Comparison of ENCODE assay signal across 16 cellular contexts in the genomic region with DNA sequence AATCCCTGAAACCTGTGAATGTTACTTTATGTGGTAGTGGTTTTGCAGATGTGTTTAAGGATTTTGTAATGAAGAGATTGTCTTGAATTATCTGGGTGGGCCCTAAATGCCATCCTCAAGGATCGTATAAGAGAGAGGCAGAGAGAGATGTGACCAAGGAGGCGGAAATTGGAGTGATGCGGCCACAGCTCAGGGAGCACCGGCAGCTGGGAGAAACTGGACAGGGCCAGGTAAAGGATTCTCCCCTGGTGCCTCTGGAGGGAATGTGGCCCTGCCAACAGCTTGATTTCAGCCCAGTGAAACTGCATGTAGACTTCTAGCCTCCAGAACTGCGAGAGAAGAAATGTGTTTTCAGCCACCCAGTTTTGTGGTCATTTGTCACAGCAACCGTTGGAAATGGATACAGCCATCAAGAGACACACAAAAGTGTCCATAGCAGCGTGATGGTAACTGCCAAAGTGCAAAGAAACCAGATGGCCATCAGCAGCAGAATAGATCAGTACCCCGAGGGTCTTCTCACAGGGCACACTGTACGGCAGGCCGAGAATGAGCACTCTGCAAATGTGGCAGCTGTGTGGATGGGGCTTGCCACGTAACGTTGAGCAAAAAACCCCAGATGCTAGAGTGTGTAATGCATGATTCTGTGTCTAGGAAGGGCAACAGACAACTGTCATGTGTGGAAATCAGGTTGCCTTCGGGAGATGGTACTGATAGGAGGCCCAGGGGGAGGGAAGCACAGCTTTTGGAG. TPM values are rescaled to one million over a fixed set of nuclear protein-coding genes. Genes with fewer than 3 reads are reported as not detected.
DNase-seq lines count a peak whose midpoint lies in the region; ATAC-seq and TF ChIP-seq lines count a peak whose summit lies in the region.
"Had no signal": no experiment of that assay in that cellular context is flagged by ENCODE, and none has a peak within 500 bp of the region (broad histone marks: within the 10 kb centered on the region; RNA-seq: fewer than 3 reads in every experiment).

No MANE protein-coding gene starts in this region.

- peaks cover 55% of the 10 kb centered on the region for H3K36me3 Mint-ChIP-seq in brain

- peaks cover 99% of the 10 kb centered on the region for H3K4me1 Mint-ChIP-seq in stimulated activated naive CD8-positive, alpha-beta T cell treated with anti-CD3 and anti-CD28 coated beads, Interleukin-15, amount 100 ng/mL, for 72 hours
- H3K4me1 Mint-ChIP-seq in brain = peaks cover 67% of the 10 kb centered on the region

- H3K27ac Mint-ChIP-seq in stimulated activated naive CD8-positive, alpha-beta T cell treated with anti-CD3 and anti-CD28 coated beads, Interleukin-15, amount 100 ng/mL, for 72 hours = no peak overlapping the region
- H3K27ac Mint-ChIP-seq in brain = peak overlapping the region; percentile 1 to 65 (median 17)
- H3K27ac Mint-ChIP-seq: GM23338 had no signal

- H3K36me3 ChIP-seq in lower lobe of right lung (no peaks in the 10 kb centered on the region), gastrocnemius medialis (no peaks in the 10 kb centered on the region)

- H3K9me3 ChIP-seq in lower lobe of right lung (no peaks in the 10 kb centered on the region), gastrocnemius medialis (no peaks in the 10 kb centered on the region)
- H3K9me3 ChIP-seq: A549 had no signal

- H3K4me3 Mint-ChIP-seq in stimulated activated naive CD8-positive, alpha-beta T cell treated with anti-CD3 and anti-CD28 coated beads, Interleukin-15, amount 100 ng/mL, for 72 hours = peak overlapping the region in 1 of 2 donors; percentile 19
- no peak overlapping the region for H3K4me3 Mint-ChIP-seq in brain
- H3K4me3 Mint-ChIP-seq: GM23338 had no signal

- no peaks in the 10 kb centered on the region for H3K9me3 Mint-ChIP-seq in stimulated activated naive CD8-positive, alpha-beta T cell treated with anti-CD3 and anti-CD28 coated beads, Interleukin-15, amount 100 ng/mL, for 72 hours
- H3K9me3 Mint-ChIP-seq in brain = peaks cover 3 to 19% (median 9%) of the 10 kb centered on the region in 5 experiments

- no peaks in the 10 kb centered on the region for H3K4me1 ChIP-seq in lower lobe of right lung
- H3K4me1 ChIP-seq in gastrocnemius medialis = no peaks in the 10 kb centered on the region

- TF ChIP-seq CTCF in brain (conservative IDR thresholded peaks at IDR 0.05) = no peak
- TF ChIP-seq CTCF in lower lobe of right lung (IDR thresholded peaks at IDR 0.05) = no peak
- no peak for TF ChIP-seq CTCF in gastrocnemius medialis (IDR thresholded peaks at IDR 0.05 in 4 of 5, conservative IDR thresholded peaks at IDR 0.05 in 1 of 5)

- DNase-seq in stimulated activated naive CD8-positive, alpha-beta T cell treated with anti-CD3 and anti-CD28 coated beads, Interleukin-15, Interleukin-2, amounts not matched to agents 100 U/mL and 50 U/mL, for 24 hours = no peak
- DNase-seq in stimulated activated naive CD8-positive, alpha-beta T cell treated with anti-CD3 and anti-CD28 coated beads, Interleukin-15, amount 100 ng/mL, for 72 hours = no peak
- DNase-seq in lower lobe of right lung = peak; percentile 10
- DNase-seq in NCI-H1105 (lab: John Stamatoyannopoulos, UW) = no peak
- no peak for DNase-seq in cardiac septum (ENCODE audit: low spot score)
- DNase-seq in gastrocnemius medialis = no peak
- DNase-seq: HCEC 1CT, NCI-H1092 treated with DMSO at 0.1 percent for 48 hours, NCI-H2081 treated with DMSO at 0.1 percent for 48 hours, NCI-H446 treated with DMSO at 0.1 percent for 48 hours had no signal

- intact Hi-C loops in lower lobe of right lung (cut with DNase I) (no loop called here), cardiac septum (cut with DNase I) (no loop called here), gastrocnemius medialis (cut with DNase I; ENCODE audit: low total_unique reads) (no loop called here)

- H3K4me3 ChIP-seq in lower lobe of right lung = no peak overlapping the region
- no peak overlapping the region for H3K4me3 ChIP-seq in gastrocnemius medialis
- H3K4me3 ChIP-seq: A549, GM23338, SJSA1 had no signal

- no peak for TF ChIP-seq POLR2A in gastrocnemius medialis (IDR thresholded peaks at IDR 0.05)

- no peaks in the 10 kb centered on the region for H3K27me3 ChIP-seq in lower lobe of right lung (ENCODE audit: low read depth)
- no peaks in the 10 kb centered on the region for H3K27me3 ChIP-seq in gastrocnemius medialis
- H3K27me3 ChIP-seq: SJSA1 had no signal

- H3K27me3 Mint-ChIP-seq in stimulated activated naive CD8-positive, alpha-beta T cell treated with anti-CD3 and anti-CD28 coated beads, Interleukin-15, amount 100 ng/mL, for 72 hours = no peaks in the 10 kb centered on the region
- no peaks in the 10 kb centered on the region for H3K27me3 Mint-ChIP-seq in brain

- in situ Hi-C loops in gastrocnemius medialis (cut with MboI; ENCODE audit: low sequenced_read_pairs in 4 of 4) = no loop called here

- H3K27ac ChIP-seq in lower lobe of right lung = no peak overlapping the region
- H3K27ac ChIP-seq in gastrocnemius medialis = no peak overlapping the region
- H3K27ac ChIP-seq: A549, C4-2B, SJSA1 had no signal

- ATAC-seq in stimulated activated naive CD8-positive, alpha-beta T cell treated with anti-CD3 and anti-CD28 coated beads, Interleukin-15, Interleukin-2, amounts not matched to agents 100 U/mL and 50 U/mL, for 24 hours = peak; percentile 15
- no peak for ATAC-seq in stimulated activated naive CD8-positive, alpha-beta T cell treated with anti-CD3 and anti-CD28 coated beads, Interleukin-15, amount 100 ng/mL, for 72 hours
- ATAC-seq in lower lobe of right lung = no peak
- no peak for ATAC-seq in gastrocnemius medialis
- ATAC-seq: GM23338, Panc1 had no signal

RNA-seq across cellular contexts. Expression of a gene that starts 12.3 kb away (rescaled TPM):
- 86.7 TPM for polyA plus RNA-seq in brain (ENCODE audit: insufficient read depth, low read depth, low replicate concordance)
- total RNA-seq in lower lobe of right lung = 3.8 TPM
- total RNA-seq in cardiac septum = 0.57 TPM
- total RNA-seq in gastrocnemius medialis = under 1 TPM in 2 of 4 donors, not detected in 2; 0.19 to 0.31 TPM

RNA-seq across cellular contexts. Expression of a gene that starts 49.6 kb away (rescaled TPM):
- not detected for polyA plus RNA-seq in brain (ENCODE audit: insufficient read depth, low read depth, low replicate concordance)
- total RNA-seq in lower lobe of right lung (not detected), cardiac septum (not detected), gastrocnemius medialis (not detected)
- total RNA-seq: GM23338, SJSA1 had no signal
- polyA plus RNA-seq: A549 had no signal

Comparison
In these comparisons a context has a peak if more than half of its experiments do, and no peak if none do; other contexts are left out.
1. H3K27ac Mint-ChIP-seq: peak in brain (5 of 5); none in stimulated activated naive CD8-positive, alpha-beta T cell treated with anti-CD3 and anti-CD28 coated beads, Interleukin-15, amount 100 ng/mL, for 72 hours (0 of 2).